1 cellular context compared by ENCODE assay signal in the genomic region with DNA sequence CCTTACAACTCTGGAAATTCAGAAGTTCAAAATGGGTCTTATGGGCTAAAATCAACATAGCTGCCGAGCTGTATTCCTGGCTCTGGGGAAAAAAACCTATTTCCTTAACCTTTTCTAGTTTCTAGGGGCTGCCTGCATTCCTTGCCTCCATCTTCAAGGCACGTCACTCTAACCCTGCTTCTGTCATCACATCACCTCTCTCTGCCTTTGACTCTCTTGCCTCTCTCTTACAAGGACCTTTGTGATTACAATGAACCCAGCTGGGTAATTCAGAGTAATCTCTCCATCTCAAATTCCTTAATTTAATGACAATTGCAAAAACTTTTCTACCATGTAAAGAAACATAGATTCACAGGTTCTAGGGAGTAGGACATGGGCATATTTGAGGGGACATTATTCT.
TF ChIP-seq lines count a peak whose summit lies in the region.

No MANE protein-coding gene starts in this region.

TF ChIP-seq in WTC11, 78 proteins besides CTCF, POLR2A, EP300 and RAD21 (continued from another document):
- TF ChIP-seq, protein P1, sequence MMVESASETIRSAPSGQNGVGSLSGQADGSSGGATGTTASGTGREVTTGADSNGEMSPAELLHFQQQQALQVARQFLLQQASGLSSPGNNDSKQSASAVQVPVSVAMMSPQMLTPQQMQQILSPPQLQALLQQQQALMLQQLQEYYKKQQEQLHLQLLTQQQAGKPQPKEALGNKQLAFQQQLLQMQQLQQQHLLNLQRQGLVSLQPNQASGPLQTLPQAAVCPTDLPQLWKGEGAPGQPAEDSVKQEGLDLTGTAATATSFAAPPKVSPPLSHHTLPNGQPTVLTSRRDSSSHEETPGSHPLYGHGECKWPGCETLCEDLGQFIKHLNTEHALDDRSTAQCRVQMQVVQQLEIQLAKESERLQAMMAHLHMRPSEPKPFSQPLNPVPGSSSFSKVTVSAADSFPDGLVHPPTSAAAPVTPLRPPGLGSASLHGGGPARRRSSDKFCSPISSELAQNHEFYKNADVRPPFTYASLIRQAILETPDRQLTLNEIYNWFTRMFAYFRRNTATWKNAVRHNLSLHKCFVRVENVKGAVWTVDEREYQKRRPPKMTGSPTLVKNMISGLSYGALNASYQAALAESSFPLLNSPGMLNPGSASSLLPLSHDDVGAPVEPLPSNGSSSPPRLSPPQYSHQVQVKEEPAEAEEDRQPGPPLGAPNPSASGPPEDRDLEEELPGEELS (CRISPR knock-in tag; IDR thresholded peaks at IDR 0.05): no peak
- TF ChIP-seq, protein P2, sequence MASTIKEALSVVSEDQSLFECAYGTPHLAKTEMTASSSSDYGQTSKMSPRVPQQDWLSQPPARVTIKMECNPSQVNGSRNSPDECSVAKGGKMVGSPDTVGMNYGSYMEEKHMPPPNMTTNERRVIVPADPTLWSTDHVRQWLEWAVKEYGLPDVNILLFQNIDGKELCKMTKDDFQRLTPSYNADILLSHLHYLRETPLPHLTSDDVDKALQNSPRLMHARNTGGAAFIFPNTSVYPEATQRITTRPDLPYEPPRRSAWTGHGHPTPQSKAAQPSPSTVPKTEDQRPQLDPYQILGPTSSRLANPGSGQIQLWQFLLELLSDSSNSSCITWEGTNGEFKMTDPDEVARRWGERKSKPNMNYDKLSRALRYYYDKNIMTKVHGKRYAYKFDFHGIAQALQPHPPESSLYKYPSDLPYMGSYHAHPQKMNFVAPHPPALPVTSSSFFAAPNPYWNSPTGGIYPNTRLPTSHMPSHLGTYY (CRISPR knock-in tag; IDR thresholded peaks at IDR 0.05): no peak
- TF ChIP-seq, protein P3, sequence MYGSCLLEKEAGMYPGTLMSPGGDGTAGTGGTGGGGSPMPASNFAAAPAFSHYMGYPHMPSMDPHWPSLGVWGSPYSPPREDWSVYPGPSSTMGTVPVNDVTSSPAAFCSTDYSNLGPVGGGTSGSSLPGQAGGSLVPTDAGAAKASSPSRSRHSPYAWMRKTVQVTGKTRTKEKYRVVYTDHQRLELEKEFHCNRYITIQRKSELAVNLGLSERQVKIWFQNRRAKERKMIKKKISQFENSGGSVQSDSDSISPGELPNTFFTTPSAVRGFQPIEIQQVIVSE (CRISPR knock-in tag; IDR thresholded peaks at IDR 0.05; ENCODE audit: borderline replicate concordance): no peak
- TF ChIP-seq KAT7 (CRISPR knock-in tag; IDR thresholded peaks at IDR 0.05; ENCODE audit: borderline replicate concordance): no peak
- TF ChIP-seq, protein P4, sequence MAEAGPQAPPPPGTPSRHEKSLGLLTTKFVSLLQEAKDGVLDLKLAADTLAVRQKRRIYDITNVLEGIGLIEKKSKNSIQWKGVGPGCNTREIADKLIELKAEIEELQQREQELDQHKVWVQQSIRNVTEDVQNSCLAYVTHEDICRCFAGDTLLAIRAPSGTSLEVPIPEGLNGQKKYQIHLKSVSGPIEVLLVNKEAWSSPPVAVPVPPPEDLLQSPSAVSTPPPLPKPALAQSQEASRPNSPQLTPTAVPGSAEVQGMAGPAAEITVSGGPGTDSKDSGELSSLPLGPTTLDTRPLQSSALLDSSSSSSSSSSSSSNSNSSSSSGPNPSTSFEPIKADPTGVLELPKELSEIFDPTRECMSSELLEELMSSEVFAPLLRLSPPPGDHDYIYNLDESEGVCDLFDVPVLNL (CRISPR knock-in tag; IDR thresholded peaks at IDR 0.05; ENCODE audit: borderline replicate concordance, low read depth): no peak
- TF ChIP-seq RELA (CRISPR knock-in tag; IDR thresholded peaks at IDR 0.05; ENCODE audit: borderline replicate concordance): no peak
- TF ChIP-seq, protein P5, sequence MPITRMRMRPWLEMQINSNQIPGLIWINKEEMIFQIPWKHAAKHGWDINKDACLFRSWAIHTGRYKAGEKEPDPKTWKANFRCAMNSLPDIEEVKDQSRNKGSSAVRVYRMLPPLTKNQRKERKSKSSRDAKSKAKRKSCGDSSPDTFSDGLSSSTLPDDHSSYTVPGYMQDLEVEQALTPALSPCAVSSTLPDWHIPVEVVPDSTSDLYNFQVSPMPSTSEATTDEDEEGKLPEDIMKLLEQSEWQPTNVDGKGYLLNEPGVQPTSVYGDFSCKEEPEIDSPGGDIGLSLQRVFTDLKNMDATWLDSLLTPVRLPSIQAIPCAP (CRISPR knock-in tag; IDR thresholded peaks at IDR 0.05): no peak
